Comparison of ENCODE assay signal across 1 cellular context in genomic region chr1:55483523-55483922, GRCh38.
TF ChIP-seq lines count a peak whose summit lies in the region.

No MANE protein-coding gene starts in this region.

TF ChIP-seq in HepG2, 621 proteins besides CTCF, POLR2A, EP300 and RAD21 (continued from another document):
- TF ChIP-seq TEF (CRISPR knock-in tag; IDR thresholded peaks at IDR 0.05) (no peak), GPN1 (CRISPR knock-in tag; IDR thresholded peaks at IDR 0.05; ENCODE audit: borderline replicate concordance) (no peak), ZNF83 (CRISPR knock-in tag; IDR thresholded peaks at IDR 0.05; ENCODE audit: borderline replicate concordance) (no peak), NFYB (CRISPR knock-in tag; IDR thresholded peaks at IDR 0.05) (no peak), THAP7 (CRISPR knock-in tag; IDR thresholded peaks at IDR 0.05) (no peak), STAG1 (CRISPR knock-in tag; IDR thresholded peaks at IDR 0.05) (peak; percentile 32; the same call in 1 of the 2 replicates)
